Comparison of ENCODE assay signal across 1 cellular context in the genomic region with DNA sequence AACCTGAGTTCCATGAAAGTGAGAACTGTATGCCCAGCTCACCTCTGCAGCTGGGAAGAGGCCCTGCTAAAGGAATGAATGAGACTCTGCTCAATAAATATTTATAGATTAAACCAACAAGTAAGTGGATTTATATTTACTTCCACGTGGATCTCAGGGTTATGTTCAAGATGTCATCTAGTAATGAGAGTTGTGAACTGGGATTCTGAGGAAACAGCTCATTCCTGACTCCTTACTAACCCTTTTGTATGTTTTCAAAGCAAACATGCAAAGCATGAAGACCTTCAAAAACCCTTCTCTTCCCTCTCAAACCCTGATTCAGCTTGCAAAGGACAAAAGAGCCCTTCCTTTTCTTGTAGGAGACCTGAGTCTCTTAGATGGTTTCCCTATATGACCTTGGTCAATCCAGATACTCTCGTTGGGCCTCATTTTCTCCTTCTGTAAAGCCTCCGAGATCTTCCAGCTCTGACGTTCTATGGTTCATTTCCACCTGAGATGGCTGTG.
TF ChIP-seq lines count a peak whose summit lies in the region.

No MANE protein-coding gene starts in this region.

TF ChIP-seq in HEK293T, 16 proteins besides CTCF, POLR2A, EP300 and RAD21:
- TF ChIP-seq FOXA1 (IDR thresholded peaks at IDR 0.05) (no peak), LEF1 (IDR thresholded peaks at IDR 0.05; ENCODE audit: borderline replicate concordance) (no peak), TARDBP (IDR thresholded peaks at IDR 0.05) (no peak), ZNF384 (IDR thresholded peaks at IDR 0.05) (no peak), ARNT (IDR thresholded peaks at IDR 0.05) (no peak), ELF4 (IDR thresholded peaks at IDR 0.05) (no peak), NFRKB (IDR thresholded peaks at IDR 0.05) (no peak), FOXM1 (IDR thresholded peaks at IDR 0.05; ENCODE audit: borderline replicate concordance) (no peak)
